In the genomic region with DNA sequence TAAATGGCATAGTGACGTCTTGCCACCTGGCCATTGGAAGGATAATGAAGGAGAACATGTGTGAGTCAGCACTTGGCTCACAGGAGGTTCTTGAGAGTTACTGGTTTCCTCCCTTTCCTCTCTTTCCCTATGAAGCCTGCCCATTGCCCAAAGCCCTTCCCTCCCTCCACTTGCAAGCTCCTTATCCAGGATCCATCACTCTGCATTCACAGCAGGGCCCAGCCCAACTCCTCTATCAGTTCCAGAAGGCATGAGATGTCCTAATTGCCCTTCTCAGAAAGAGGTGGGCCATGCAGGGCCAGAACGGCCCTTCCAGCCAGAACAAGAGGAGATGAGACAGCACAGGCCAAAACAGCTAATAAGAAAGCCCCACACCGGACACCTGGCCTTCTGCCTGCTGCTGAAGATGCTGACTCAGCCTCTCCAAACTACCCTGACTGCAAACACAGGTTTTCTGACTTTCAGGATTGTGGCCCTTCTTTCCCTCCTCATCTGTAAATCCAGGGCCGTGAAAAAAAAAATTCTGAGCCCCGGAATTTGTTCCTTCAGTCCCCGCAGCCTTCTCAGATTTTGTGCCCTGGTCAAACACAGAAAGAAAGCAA, we compare ENCODE assay signal across 17 cellular contexts. TPM values are rescaled to one million over a fixed set of nuclear protein-coding genes. Genes with fewer than 3 reads are reported as not detected.
A peak's percentile ranks its signal among the peaks of the same experiment; 100 is the strongest.
DNase-seq lines count a peak whose midpoint lies in the region; ATAC-seq, FAIRE-seq and TF ChIP-seq lines count a peak whose summit lies in the region.
"Had no signal": no experiment of that assay in that cellular context is flagged by ENCODE, and none has a peak within 500 bp of the region (broad histone marks: within the 10 kb centered on the region; RNA-seq: fewer than 3 reads in every experiment).

No MANE protein-coding gene starts in this region.

- H3K79me2 ChIP-seq in PC-3 (ENCODE audit: low read length) (no peaks in the 10 kb centered on the region), endothelial cell of umbilical vein (ENCODE audit: control insufficient read depth, insufficient read depth, low read length) (no peaks in the 10 kb centered on the region)

- ATAC-seq in PC-3 (no peak), left lung (peak; percentile 80)
- ATAC-seq in activated T-cell treated with anti-CD3 and anti-CD28 coated beads, Interleukin-2, amount 50 U/mL, for 72 hours (replicated peaks in 1 of 2), result no peak

- H3K4me1 ChIP-seq in PC-3 (ENCODE audit: insufficient read depth, low read length), result no peaks in the 10 kb centered on the region
- peaks cover 6% of the 10 kb centered on the region for H3K4me1 ChIP-seq in endothelial cell of umbilical vein (ENCODE audit: control insufficient read depth, extremely low read depth, insufficient read depth, low read length)
- H3K4me1 ChIP-seq in left lung, result no peaks in the 10 kb centered on the region
- H3K4me1 ChIP-seq: Caco-2, HAP-1, Peyer's patch had no signal

- no peaks in the 10 kb centered on the region for H3K9me2 ChIP-seq in PC-3 (replicated peaks; ENCODE audit: low read length)

- no peaks in the 10 kb centered on the region for H3F3A ChIP-seq in PC-3 (ENCODE audit: low read length, unreplicated experiment)

- no peak for FAIRE-seq in endothelial cell of umbilical vein (lab: Jason Lieb, UNC)
- FAIRE-seq: A204.1 had no signal

- H3K9me3 Mint-ChIP-seq in activated T-cell treated with anti-CD3 and anti-CD28 coated beads, Interleukin-2, amount 50 U/mL, for 72 hours, result no peaks in the 10 kb centered on the region

- no peaks in the 10 kb centered on the region for H3K36me3 Mint-ChIP-seq in activated T-cell treated with anti-CD3 and anti-CD28 coated beads, Interleukin-2, amount 50 U/mL, for 72 hours (ENCODE audit: insufficient read depth in 2 of 2)

- no peaks in the 10 kb centered on the region for H4K20me1 ChIP-seq in PC-3 (ENCODE audit: low read length)
- no peaks in the 10 kb centered on the region for H4K20me1 ChIP-seq in endothelial cell of umbilical vein (replicated peaks; ENCODE audit: control insufficient read depth, extremely low read depth, insufficient read depth, low read length)

- no peak overlapping the region for H3K9ac ChIP-seq in PC-3 (ENCODE audit: low read length)
- no peak overlapping the region for H3K9ac ChIP-seq in endothelial cell of umbilical vein (replicated peaks; ENCODE audit: extremely low read depth, insufficient read depth, low read length)

- H3K4me1 Mint-ChIP-seq in activated T-cell treated with anti-CD3 and anti-CD28 coated beads, Interleukin-2, amount 50 U/mL, for 72 hours (ENCODE audit: low read depth), result no peaks in the 10 kb centered on the region

- H3K4me3 ChIP-seq in PC-3 (ENCODE audit: low read length), result no peak overlapping the region
- no peak overlapping the region for H3K4me3 ChIP-seq in endothelial cell of umbilical vein (replicated peaks in 1 of 3; ENCODE audit: insufficient read depth in 1 of 3, low read depth in 1 of 3, low read length in 3 of 3)
- H3K4me3 ChIP-seq in left lung, result no peak overlapping the region
- H3K4me3 ChIP-seq in WERI-Rb-1 (ENCODE audit: low read depth, low read length), result no peak overlapping the region
- H3K4me3 ChIP-seq: HAP-1, Peyer's patch had no signal

- no peak overlapping the region for H3K27ac Mint-ChIP-seq in activated T-cell treated with anti-CD3 and anti-CD28 coated beads, Interleukin-2, amount 50 U/mL, for 72 hours

- no peak for TF ChIP-seq CTCF in C4-2B (conservative IDR thresholded peaks at IDR 0.05)
- no peak for TF ChIP-seq CTCF in PC-3 (conservative IDR thresholded peaks at IDR 0.05; ENCODE audit: low read depth, low read length)
- TF ChIP-seq CTCF in endothelial cell of umbilical vein (IDR thresholded peaks at IDR 0.05; ENCODE audit: extremely low read depth in 1 of 2, insufficient read depth in 1 of 2, low read depth in 1 of 2, low read length in 2 of 2), result no peak
- TF ChIP-seq CTCF in left lung (IDR thresholded peaks at IDR 0.05), result no peak
- no peak for TF ChIP-seq CTCF in WERI-Rb-1 (IDR thresholded peaks at IDR 0.05; ENCODE audit: low read depth, low read length)

- no peak overlapping the region for H3K4me3 Mint-ChIP-seq in activated T-cell treated with anti-CD3 and anti-CD28 coated beads, Interleukin-2, amount 50 U/mL, for 72 hours

- DNase-seq in PC-3, result peak; percentile 3
- DNase-seq in endothelial cell of umbilical vein (ENCODE audit: low read depth, low spot score), result peak; percentile 8
- DNase-seq in left lung, result no peak
- DNase-seq in kidney glomerular epithelial cell (lab: John Stamatoyannopoulos, UW), result no peak
- no peak for DNase-seq in WERI-Rb-1
- DNase-seq in activated T-cell treated with anti-CD3 and anti-CD28 coated beads for 4 hours, result no peak
- no peak for DNase-seq in activated T-cell treated with anti-CD3 and anti-CD28 coated beads, Interleukin-2, amount 50 U/mL, for 72 hours
- DNase-seq: Caco-2, KG1, NCI-H1105, NCI-H1694 treated with DMSO at 0.1 percent for 48 hours, NCI-H774, Peyer's patch, SHP77 treated with DMSO at 0.1 percent for 48 hours had no signal

- intact Hi-C loops in PC-3 (cut with micrococcal nuclease), result no loop called here
- intact Hi-C loops in endothelial cell of umbilical vein (cut with micrococcal nuclease), result no loop called here
- intact Hi-C loops in left lung (cut with DNase I), result no loop called here

- peak overlapping the region; percentile 10; the same call in 1 of the 2 replicates for H3K27ac ChIP-seq in C4-2B
- H3K27ac ChIP-seq in PC-3 (ENCODE audit: low read length), result no peak overlapping the region
- no peak overlapping the region for H3K27ac ChIP-seq in endothelial cell of umbilical vein (ENCODE audit: insufficient read depth, low read depth, low read length)
- no peak overlapping the region for H3K27ac ChIP-seq in left lung
- H3K27ac ChIP-seq in WERI-Rb-1, result no peak overlapping the region
- H3K27ac ChIP-seq: Peyer's patch had no signal

- dilution Hi-C loops in endothelial cell of umbilical vein (cut with MboI; ENCODE audit: extremely low pct_ligation_motif_present, low sequenced_read_pairs), result no loop called here

- TF ChIP-seq POLR2A in endothelial cell of umbilical vein (IDR thresholded peaks at IDR 0.05; ENCODE audit: low read depth, low read length), result no peak

- no peaks in the 10 kb centered on the region for H3K27me3 ChIP-seq in PC-3 (ENCODE audit: low read length)
- peaks cover 0 to 5% of the 10 kb centered on the region in 2 experiments for H3K27me3 ChIP-seq in endothelial cell of umbilical vein (ENCODE audit: control insufficient read depth in 2 of 2, insufficient read depth in 2 of 2, low read length in 2 of 2)
- H3K27me3 ChIP-seq in left lung, result peaks cover 0 to 14% of the 10 kb centered on the region in 2 donors
- H3K27me3 ChIP-seq in WERI-Rb-1 (ENCODE audit: insufficient read depth, low read depth, severe bottlenecking), result no peaks in the 10 kb centered on the region
- H3K27me3 ChIP-seq: Peyer's patch had no signal

- H3K36me3 ChIP-seq in PC-3 (ENCODE audit: low read depth, low read length) (no peaks in the 10 kb centered on the region), endothelial cell of umbilical vein (ENCODE audit: control insufficient read depth in 2 of 2, extremely low read depth in 1 of 2, insufficient read depth in 2 of 2, low read length in 2 of 2) (no peaks in the 10 kb centered on the region), left lung (no peaks in the 10 kb centered on the region), WERI-Rb-1 (no peaks in the 10 kb centered on the region)
- H3K36me3 ChIP-seq: HAP-1, Peyer's patch had no signal

- H2AFZ ChIP-seq in PC-3 (ENCODE audit: low read length) (no peak overlapping the region), endothelial cell of umbilical vein (ENCODE audit: low read depth, low read length) (no peak overlapping the region)

- BruUV-seq in PC-3 (replicated peaks; lab: Mats Ljungman, UMichigan) (no TSS peak), endothelial cell of umbilical vein (replicated peaks; lab: Mats Ljungman, UMichigan) (no TSS peak)

- POLR2A ChIA-PET in PC-3 (lab: Charles Lee; ENCODE audit: unreplicated experiment) (no interaction called here), endothelial cell of umbilical vein (lab: Charles Lee) (no interaction called here)

- no peaks in the 10 kb centered on the region for H3K9me1 ChIP-seq in endothelial cell of umbilical vein (replicated peaks; ENCODE audit: control insufficient read depth, extremely low read depth, insufficient read depth, low read length)

- H3K9me3 ChIP-seq in PC-3 (ENCODE audit: low read length) (no peaks in the 10 kb centered on the region), endothelial cell of umbilical vein (replicated peaks; ENCODE audit: control insufficient read depth, insufficient read depth, low read length) (no peaks in the 10 kb centered on the region), left lung (no peaks in the 10 kb centered on the region), WERI-Rb-1 (ENCODE audit: severe bottlenecking) (no peaks in the 10 kb centered on the region)
- H3K9me3 ChIP-seq: Caco-2, Peyer's patch had no signal

- H3K27me3 Mint-ChIP-seq in activated T-cell treated with anti-CD3 and anti-CD28 coated beads, Interleukin-2, amount 50 U/mL, for 72 hours (ENCODE audit: low read depth), result no peaks in the 10 kb centered on the region

- H3K4me2 ChIP-seq in PC-3 (ENCODE audit: low read length) (no peak overlapping the region), endothelial cell of umbilical vein (ENCODE audit: insufficient read depth, low read length) (no peak overlapping the region)

- CTCF ChIA-PET in PC-3 (lab: Charles Lee) (no interaction called here), endothelial cell of umbilical vein (lab: Charles Lee) (interaction anchor here (5.2 kb wide), 1 partner anchor 15 kb away, joined by 29 read pairs; no protein-coding TSS in a partner anchor)

RNA-seq across cellular contexts. Expression of a gene that starts 29.7 kb away (rescaled TPM):
- 1.0 and 1.1 TPM in 2 replicates for total RNA-seq in PC-3 (2014; rRNA removed)
- total RNA-seq in endothelial cell of umbilical vein, result 40.4 and 57.6 TPM in 2 replicates
- 130 and 131 TPM in 2 replicates for polyA plus RNA-seq in endothelial cell of umbilical vein
- polyA plus RNA-seq in endothelial cell of umbilical vein (2011; cell fraction: cytosol; rRNA removed), result 68.2 and 106 TPM in 2 replicates
- polyA plus RNA-seq in endothelial cell of umbilical vein (2011; cell fraction: nucleus; rRNA removed), result 118 and 124 TPM in 2 replicates
- 35.7 and 73.2 TPM in 2 replicates for polyA plus RNA-seq in endothelial cell of umbilical vein (2012)
- 43.4 and 47.1 TPM in 2 replicates for polyA minus RNA-seq in endothelial cell of umbilical vein
- polyA minus RNA-seq in endothelial cell of umbilical vein (2011; cell fraction: cytosol; rRNA and poly(A)+ RNA removed), result not detected
- 13.2 and 32.7 TPM in 2 replicates for polyA minus RNA-seq in endothelial cell of umbilical vein (2011; cell fraction: nucleus; rRNA and poly(A)+ RNA removed)
- total RNA-seq in left lung, result 10 to 100 TPM in 1 of 2 donors, 1 to 10 TPM in 1; 7.7 to 10.6 TPM
- total RNA-seq in activated T-cell treated with anti-CD3 and anti-CD28 coated beads, Interleukin-2, amount 50 U/mL, for 72 hours, result 100 to 1,000 TPM in 1 of 2 donors, 10 to 100 TPM in 1; 82.5 to 114 TPM

RNA-seq across cellular contexts. Expression of a gene that starts 47.6 kb away (rescaled TPM):
- total RNA-seq in PC-3 (2014; rRNA removed) (32.0 and 34.2 TPM in 2 replicates), endothelial cell of umbilical vein (108 and 111 TPM in 2 replicates), left lung (100 to 1,000 TPM; 131 to 142 TPM)
- 117 and 129 TPM in 2 replicates for polyA plus RNA-seq in endothelial cell of umbilical vein
- polyA plus RNA-seq in endothelial cell of umbilical vein (2011; cell fraction: cytosol; rRNA removed), result 90.0 and 97.8 TPM in 2 replicates
- polyA plus RNA-seq in endothelial cell of umbilical vein (2011; cell fraction: nucleus; rRNA removed), result 176 and 196 TPM in 2 replicates
- polyA plus RNA-seq in endothelial cell of umbilical vein (2012), result 58.1 and 67.5 TPM in 2 replicates
- 78.8 and 94.5 TPM in 2 replicates for polyA minus RNA-seq in endothelial cell of umbilical vein
- 0.51 TPM for polyA minus RNA-seq in endothelial cell of umbilical vein (2011; cell fraction: cytosol; rRNA and poly(A)+ RNA removed)
- 59.0 and 66.4 TPM in 2 replicates for polyA minus RNA-seq in endothelial cell of umbilical vein (2011; cell fraction: nucleus; rRNA and poly(A)+ RNA removed)
- 10 to 100 TPM; 21.7 to 27.7 TPM for total RNA-seq in activated T-cell treated with anti-CD3 and anti-CD28 coated beads, Interleukin-2, amount 50 U/mL, for 72 hours

Comparison
In these comparisons a context has a peak if more than half of its experiments do, and no peak if none do; other contexts are left out.
1. DNase-seq: peak in PC-3 (single experiment) and endothelial cell of umbilical vein (single experiment); none in left lung (0 of 2), kidney glomerular epithelial cell (single experiment), WERI-Rb-1 (single experiment), activated T-cell treated with anti-CD3 and anti-CD28 coated beads for 4 hours (single experiment) and activated T-cell treated with anti-CD3 and anti-CD28 coated beads, Interleukin-2, amount 50 U/mL, for 72 hours (0 of 2).